14 cellular contexts compared by ENCODE assay signal in genomic region chr3:186653079-186653710, GRCh38. TPM values are rescaled to one million over a fixed set of nuclear protein-coding genes. Genes with fewer than 3 reads are reported as not detected.
DNase-seq lines count a peak whose midpoint lies in the region; ATAC-seq and TF ChIP-seq lines count a peak whose summit lies in the region.
"Had no signal": no experiment of that assay in that cellular context is flagged by ENCODE, and none has a peak within 500 bp of the region (broad histone marks: within the 10 kb centered on the region; RNA-seq: fewer than 3 reads in every experiment).

No MANE protein-coding gene starts in this region.

- peak overlapping the region; percentile 94 for H2AFZ ChIP-seq in OCI-LY7 (ENCODE audit: low read length)

- H3K27ac ChIP-seq in OCI-LY7 (ENCODE audit: low read depth, low read length, poor library complexity, severe bottlenecking) (peak overlapping the region; percentile 87), breast epithelium (no peak overlapping the region)
- H3K27ac ChIP-seq: SJSA1 had no signal

- ATAC-seq in GM21360 (IDR thresholded peaks at IDR 0.05; ENCODE audit: unreplicated experiment) = peak; percentile 91
- peak; percentile 96 for ATAC-seq in HG03066 (IDR thresholded peaks at IDR 0.05; ENCODE audit: low read depth, unreplicated experiment)
- ATAC-seq: naive thymus-derived CD4-positive, alpha-beta T cell had no signal

- no peak overlapping the region for H3K4me3 Mint-ChIP-seq in T-helper 2 cell treated with Interferon-gamma antibody and Interleukin-4, amounts not matched to agents 5 μg/mL and 100 μg/mL, for 36 hours
- H3K4me3 Mint-ChIP-seq: CD4-positive, CD25-positive, alpha-beta regulatory T cell; naive thymus-derived CD4-positive, alpha-beta T cell had no signal

- POLR2A ChIA-PET in OCI-LY7 (lab: Charles Lee) = interaction anchor here (0.6 to 1.7 kb wide), 8 partner anchors 9 to 377 kb away, joined by 3 to 6 read pairs (median 4); no protein-coding TSS in a partner anchor

- H3K27me3 ChIP-seq in breast epithelium = no peaks in the 10 kb centered on the region

- H3K4me2 ChIP-seq in OCI-LY7 (ENCODE audit: low read length) = peak overlapping the region; percentile 86

- peaks cover 20% of the 10 kb centered on the region for H3K27me3 Mint-ChIP-seq in T-helper 2 cell treated with Interferon-gamma antibody and Interleukin-4, amounts not matched to agents 5 μg/mL and 100 μg/mL, for 36 hours (ENCODE audit: low read depth)

- H3K9me3 ChIP-seq in OCI-LY7 (ENCODE audit: low read length) (no peaks in the 10 kb centered on the region; the same call in 1 of the 2 replicates), breast epithelium (no peaks in the 10 kb centered on the region)
- H3K9me3 ChIP-seq: SJSA1 had no signal

- no peaks in the 10 kb centered on the region for H3K9me2 ChIP-seq in OCI-LY7 (ENCODE audit: insufficient read depth, low read length)

- H3K4me3 ChIP-seq in OCI-LY7 (ENCODE audit: low read depth, low read length, poor library complexity, severe bottlenecking) (peak overlapping the region; percentile 36), breast epithelium (no peak overlapping the region)
- H3K4me3 ChIP-seq: SJSA1 had no signal

- H4K20me1 ChIP-seq in OCI-LY7 (ENCODE audit: insufficient read depth, low read length) = no peaks in the 10 kb centered on the region

- TF ChIP-seq POLR2A in breast epithelium (IDR thresholded peaks at IDR 0.05) = no peak

- H3K36me3 ChIP-seq in OCI-LY7 (ENCODE audit: insufficient read depth, low read length) (no peaks in the 10 kb centered on the region), breast epithelium (no peaks in the 10 kb centered on the region)
- H3K36me3 ChIP-seq: SJSA1 had no signal

- H3K4me1 ChIP-seq in OCI-LY7 (ENCODE audit: insufficient read depth, low read length, poor library complexity, severe bottlenecking) = peaks cover 42% of the 10 kb centered on the region
- no peaks in the 10 kb centered on the region for H3K4me1 ChIP-seq in breast epithelium
- H3K4me1 ChIP-seq: SJSA1 had no signal

- no peaks in the 10 kb centered on the region for H3K36me3 Mint-ChIP-seq in T-helper 2 cell treated with Interferon-gamma antibody and Interleukin-4, amounts not matched to agents 5 μg/mL and 100 μg/mL, for 36 hours (ENCODE audit: low read depth)
- H3K36me3 Mint-ChIP-seq: CD4-positive, CD25-positive, alpha-beta regulatory T cell; naive thymus-derived CD4-positive, alpha-beta T cell had no signal

- H3K9me3 Mint-ChIP-seq in T-helper 2 cell treated with Interferon-gamma antibody and Interleukin-4, amounts not matched to agents 5 μg/mL and 100 μg/mL, for 36 hours = no peaks in the 10 kb centered on the region
- H3K9me3 Mint-ChIP-seq: CD4-positive, CD25-positive, alpha-beta regulatory T cell had no signal

- intact Hi-C loops in OCI-LY7 (cut with micrococcal nuclease; ENCODE audit: unreplicated experiment) (no loop called here), breast epithelium (cut with DNase I; ENCODE audit: low total_unique reads) (no loop called here)

- H3K27ac Mint-ChIP-seq in T-helper 2 cell treated with Interferon-gamma antibody and Interleukin-4, amounts not matched to agents 5 μg/mL and 100 μg/mL, for 36 hours = no peak overlapping the region
- H3K27ac Mint-ChIP-seq: CD4-positive, CD25-positive, alpha-beta regulatory T cell; naive thymus-derived CD4-positive, alpha-beta T cell had no signal

- no TSS peak for BruUV-seq in OCI-LY7 (replicated peaks; lab: Mats Ljungman, UMichigan)

- in situ Hi-C loops in GM13977 (cut with MboI; ENCODE audit: low pct_unique_long_range_greater_than_20kb, low sequenced_read_pairs, unreplicated experiment) = no loop called here

- TF ChIP-seq CTCF in GM13977 (IDR thresholded peaks at IDR 0.05; ENCODE audit: extremely low read depth, insufficient read depth, missing control alignments) (no peak), OCI-LY7 (conservative IDR thresholded peaks at IDR 0.05; ENCODE audit: low read length) (no peak), breast epithelium (IDR thresholded peaks at IDR 0.05) (no peak)

- DNase-seq in GM13977 (ENCODE audit: low spot score) (peak; percentile 63), OCI-LY7 (ENCODE audit: low spot score) (peak; percentile 90), breast epithelium (ENCODE audit: low spot score in 2 of 2) (no peak), hippocampal formation (lab: John Stamatoyannopoulos, UW) (no peak)
- DNase-seq in T-helper 2 cell treated with Interferon-gamma antibody and Interleukin-4, amounts not matched to agents 5 μg/mL and 100 μg/mL, for 36 hours (ENCODE audit: low spot score) = no peak
- no peak for DNase-seq in activated CD4-positive, alpha-beta T cell treated with anti-CD3 and anti-CD28 coated beads, Interleukin-2, amount 50 U/mL, for 1 hour
- DNase-seq: CD4-positive, CD25-positive, alpha-beta regulatory T cell; foreskin melanocyte; naive thymus-derived CD4-positive, alpha-beta T cell; substantia nigra had no signal

- H3K79me2 ChIP-seq in OCI-LY7 (ENCODE audit: insufficient read depth, low read depth, low read length) = no peaks in the 10 kb centered on the region

- H3K4me1 Mint-ChIP-seq in T-helper 2 cell treated with Interferon-gamma antibody and Interleukin-4, amounts not matched to agents 5 μg/mL and 100 μg/mL, for 36 hours (ENCODE audit: low read depth) = no peaks in the 10 kb centered on the region
- H3K4me1 Mint-ChIP-seq: CD4-positive, CD25-positive, alpha-beta regulatory T cell; naive thymus-derived CD4-positive, alpha-beta T cell had no signal

- CTCF ChIA-PET in OCI-LY7 (lab: Charles Lee; ENCODE audit: unreplicated experiment) = interaction anchor here (0.7 to 1.3 kb wide), 2 partner anchors 36 to 38 kb away, joined by 3 to 4 read pairs; no protein-coding TSS in a partner anchor

RNA-seq across cellular contexts. Expression of gene HRG, which starts 12.6 kb away (rescaled TPM):
- total RNA-seq in OCI-LY7 (2014; rRNA removed; shearing (Covaris generic)) = not detected in 2 replicates
- total RNA-seq in OCI-LY7 (2022) = not detected in 2 replicates
- total RNA-seq in breast epithelium = not detected
- total RNA-seq: cardiac septum; CD4-positive, CD25-positive, alpha-beta regulatory T cell; naive thymus-derived CD4-positive, alpha-beta T cell; SJSA1 had no signal

RNA-seq across cellular contexts. Expression of gene FETUB, which starts 13.0 kb away (rescaled TPM):
- not detected in 2 replicates for total RNA-seq in OCI-LY7 (2014; rRNA removed; shearing (Covaris generic))
- total RNA-seq in OCI-LY7 (2022) (not detected in 2 replicates), breast epithelium (not detected)
- total RNA-seq: cardiac septum; CD4-positive, CD25-positive, alpha-beta regulatory T cell; naive thymus-derived CD4-positive, alpha-beta T cell; SJSA1 had no signal

RNA-seq across cellular contexts. Expression of gene AHSG, which starts 40.3 kb away (rescaled TPM):
- total RNA-seq in OCI-LY7 (2014; rRNA removed; shearing (Covaris generic)) = not detected in 2 replicates
- total RNA-seq in OCI-LY7 (2022) (not detected in 2 replicates), breast epithelium (not detected)
- total RNA-seq: cardiac septum; CD4-positive, CD25-positive, alpha-beta regulatory T cell; naive thymus-derived CD4-positive, alpha-beta T cell; SJSA1 had no signal

Comparison
In these comparisons a context has a peak if more than half of its experiments do, and no peak if none do; other contexts are left out.
1. DNase-seq: peak in GM13977 (single experiment) and OCI-LY7 (single experiment); none in breast epithelium (0 of 2), T-helper 2 cell treated with Interferon-gamma antibody and Interleukin-4, amounts not matched to agents 5 μg/mL and 100 μg/mL, for 36 hours (single experiment), hippocampal formation (0 of 2) and activated CD4-positive, alpha-beta T cell treated with anti-CD3 and anti-CD28 coated beads, Interleukin-2, amount 50 U/mL, for 1 hour (single experiment).